Comparison of ENCODE assay signal across 8 cellular contexts in genomic region chr7:80721880-80722595, GRCh38.
A peak's percentile ranks its signal among the peaks of the same experiment; 100 is the strongest.
DNase-seq lines count a peak whose midpoint lies in the region; ATAC-seq and TF ChIP-seq lines count a peak whose summit lies in the region.

No MANE protein-coding gene starts in this region.

- no peak overlapping the region for H3K4me3 ChIP-seq in GM23338

- no peak overlapping the region for H3K4me3 Mint-ChIP-seq in GM23338

- no peaks in the 10 kb centered on the region for H3K27me3 ChIP-seq in GM23338 (ENCODE audit: insufficient read depth)

- DNase-seq in GM23338 (ENCODE audit: low spot score): peak; percentile 13
- DNase-seq in SK-MEL-5 (ENCODE audit: low read depth, low spot score): peak; percentile 54
- DNase-seq in foreskin melanocyte: peak; percentile 53
- no peak for DNase-seq in sciatic nerve (ENCODE audit: low spot score)
- DNase-seq in OCI-M2 (lab: John Stamatoyannopoulos, UW; ENCODE audit: unreplicated experiment): no peak
- DNase-seq in NCI-H1694 treated with DMSO at 0.1 percent for 48 hours (lab: John Stamatoyannopoulos, UW): no peak
- no peak for DNase-seq in GM19238 (ENCODE audit: insufficient read length, low spot score)

- no peaks in the 10 kb centered on the region for H3K9me3 Mint-ChIP-seq in GM23338

- peak overlapping the region; percentile 23 for H3K4me2 ChIP-seq in GM23338

- no peaks in the 10 kb centered on the region for H4K20me1 ChIP-seq in GM23338 (replicated peaks; ENCODE audit: insufficient read depth)

- H3K4me1 Mint-ChIP-seq in GM23338: peaks cover 44% of the 10 kb centered on the region

- H2AFZ ChIP-seq in GM23338: peak overlapping the region; percentile 45; the same call in 1 of the 2 replicates

- in situ Hi-C loops in SK-MEL-5 (cut with HindIII; ENCODE audit: low pct_unique_long_range_greater_than_20kb, low sequenced_read_pairs): no loop called here

- peaks cover 48% of the 10 kb centered on the region for H3K4me1 ChIP-seq in GM23338 (ENCODE audit: insufficient read depth)

- H3K27ac Mint-ChIP-seq in GM23338: no peak overlapping the region

- H3K36me3 ChIP-seq in GM23338 (ENCODE audit: insufficient read depth): no peaks in the 10 kb centered on the region

- H3K9me2 ChIP-seq in GM23338 (ENCODE audit: insufficient read depth): no peaks in the 10 kb centered on the region

- H3K27ac ChIP-seq in GM23338 (ENCODE audit: low read depth): peak overlapping the region; percentile 97

- intact Hi-C loops in sciatic nerve (cut with DNase I): no loop called here

- no peaks in the 10 kb centered on the region for H3K79me2 ChIP-seq in GM23338 (replicated peaks; ENCODE audit: insufficient read depth)

- ATAC-seq in GM23338 (peak; percentile 19; the same call in 2 of the 3 replicates), sciatic nerve (peak; percentile 88), HG02885 (IDR thresholded peaks at IDR 0.05; ENCODE audit: poor library complexity, unreplicated experiment) (no peak)

- peaks cover 3% of the 10 kb centered on the region for H3K27me3 Mint-ChIP-seq in GM23338 (ENCODE audit: insufficient read depth, low read depth, poor library complexity)

- H3K36me3 Mint-ChIP-seq in GM23338 (ENCODE audit: low read depth): no peaks in the 10 kb centered on the region

- TF ChIP-seq CTCF in GM23338 (conservative IDR thresholded peaks at IDR 0.05; ENCODE audit: low read depth in 2 of 2): no peak

- no peaks in the 10 kb centered on the region for H3F3A ChIP-seq in GM23338 (replicated peaks; ENCODE audit: low read depth)

TF ChIP-seq in GM23338, 12 proteins besides CTCF, POLR2A, EP300 and RAD21:
- no peak for TF ChIP-seq ZNF331 (CRISPR knock-in tag; IDR thresholded peaks at IDR 0.05; ENCODE audit: low read depth)
- no peak for TF ChIP-seq POLR2AphosphoS5 (IDR thresholded peaks at IDR 0.05; ENCODE audit: low read depth)
- no peak for TF ChIP-seq CREB1 (CRISPR knock-in tag; IDR thresholded peaks at IDR 0.05; ENCODE audit: low read depth)
- no peak for TF ChIP-seq STAT1 (IDR thresholded peaks at IDR 0.05; ENCODE audit: unreplicated experiment)
- no peak for TF ChIP-seq NANOG (IDR thresholded peaks at IDR 0.05; ENCODE audit: borderline replicate concordance)
- no peak for TF ChIP-seq EZH2 (IDR thresholded peaks at IDR 0.05; ENCODE audit: low read depth, unreplicated experiment)
- no peak for TF ChIP-seq JUNB (IDR thresholded peaks at IDR 0.05; ENCODE audit: unreplicated experiment)
- TF ChIP-seq ZNF462 (CRISPR knock-in tag; IDR thresholded peaks at IDR 0.05): no peak
- no peak for TF ChIP-seq REST (IDR thresholded peaks at IDR 0.05; ENCODE audit: unreplicated experiment)
- TF ChIP-seq EZH2phosphoT487 (IDR thresholded peaks at IDR 0.05; ENCODE audit: unreplicated experiment): no peak
- TF ChIP-seq ETS1 (IDR thresholded peaks at IDR 0.05): no peak
- no peak for TF ChIP-seq ZNF114 (CRISPR knock-in tag; IDR thresholded peaks at IDR 0.05)

Comparison
In these comparisons a context has a peak if more than half of its experiments do, and no peak if none do; other contexts are left out.
1. DNase-seq: peak in GM23338 (single experiment), SK-MEL-5 (single experiment) and foreskin melanocyte (single experiment); none in sciatic nerve (single experiment), OCI-M2 (single experiment), NCI-H1694 treated with DMSO at 0.1 percent for 48 hours (single experiment) and GM19238 (single experiment).